In the genomic region with DNA sequence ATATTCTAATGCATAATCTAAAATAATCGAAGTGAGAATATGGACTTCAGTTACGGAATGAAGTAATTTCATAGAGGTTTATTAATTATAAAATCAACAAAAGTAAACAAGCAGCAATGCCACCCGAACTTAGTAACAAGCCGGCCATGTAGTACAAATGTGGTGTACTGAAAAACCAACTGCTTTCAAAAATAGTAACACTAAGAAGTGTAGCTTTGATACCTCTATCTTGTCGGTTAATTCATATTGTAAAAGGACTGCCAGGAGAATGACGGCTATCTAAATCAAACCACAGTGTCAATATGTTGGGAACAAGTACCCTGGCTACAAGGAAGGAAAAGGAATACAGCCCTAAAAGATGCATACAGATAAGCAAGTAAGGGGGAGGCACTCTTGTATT, we compare ENCODE assay signal across 19 cellular contexts.
"Had no signal": no experiment of that assay in that cellular context is flagged by ENCODE, and none has a peak within 500 bp of the region (broad histone marks: within the 10 kb centered on the region; RNA-seq: fewer than 3 reads in every experiment).

No MANE protein-coding gene starts in this region.

- H3K27me3 ChIP-seq: adrenal gland, breast epithelium, esophagus squamous epithelium, SJSA1, transverse colon, uterus had no signal

- H3K4me3 ChIP-seq: adrenal gland, breast epithelium, esophagus squamous epithelium, lower lobe of right lung, prostate gland, SJSA1, transverse colon, uterus had no signal

- ATAC-seq: lower lobe of right lung, sciatic nerve, T-helper 17 cell had no signal

- H3K27ac ChIP-seq: adrenal gland, breast epithelium, esophagus squamous epithelium, lower lobe of right lung, prostate gland, SJSA1, transverse colon, uterus had no signal

- H3K9me3 ChIP-seq: adrenal gland, breast epithelium, esophagus squamous epithelium, lower lobe of right lung, prostate gland, SJSA1, transverse colon, uterus had no signal

- H3K27me3 Mint-ChIP-seq: T-helper 17 cell had no signal

- H3K36me3 ChIP-seq: uterus had no signal

- H3K4me1 ChIP-seq: adrenal gland, breast epithelium, esophagus squamous epithelium, lower lobe of right lung, prostate gland, SJSA1, transverse colon, uterus had no signal

- H3K27ac Mint-ChIP-seq: T-helper 17 cell had no signal

- H3K4me3 Mint-ChIP-seq: T-helper 17 cell had no signal

- DNase-seq: activated CD4-positive, alpha-beta T cell treated with anti-CD3 and anti-CD28 coated beads, Interleukin-2, amount 50 U/mL, for 4 hours; activated effector memory CD4-positive, alpha-beta T cell treated with anti-CD3 and anti-CD28 coated beads, Interleukin-2, amount 50 U/mL, for 16 hours; activated naive CD4-positive, alpha-beta T cell treated with anti-CD3 and anti-CD28 coated beads, Interleukin-2, amount 50 U/mL, for 16 hours; activated T-cell treated with anti-CD3 and anti-CD28 coated beads for 4 hours; adrenal gland; cerebellar nuclear complex; effector CD4-positive, alpha-beta T cell; esophagus squamous epithelium; lower lobe of right lung; occipital lobe; stimulated activated CD4-positive, alpha-beta T cell treated with anti-CD3 and anti-CD28 coated beads, Interleukin-4, amount 100 ng/mL, for 24 hours; stimulated activated naive CD4-positive, alpha-beta T cell; T-helper 17 cell; transverse colon; uterus had no signal
